In the genomic region with DNA sequence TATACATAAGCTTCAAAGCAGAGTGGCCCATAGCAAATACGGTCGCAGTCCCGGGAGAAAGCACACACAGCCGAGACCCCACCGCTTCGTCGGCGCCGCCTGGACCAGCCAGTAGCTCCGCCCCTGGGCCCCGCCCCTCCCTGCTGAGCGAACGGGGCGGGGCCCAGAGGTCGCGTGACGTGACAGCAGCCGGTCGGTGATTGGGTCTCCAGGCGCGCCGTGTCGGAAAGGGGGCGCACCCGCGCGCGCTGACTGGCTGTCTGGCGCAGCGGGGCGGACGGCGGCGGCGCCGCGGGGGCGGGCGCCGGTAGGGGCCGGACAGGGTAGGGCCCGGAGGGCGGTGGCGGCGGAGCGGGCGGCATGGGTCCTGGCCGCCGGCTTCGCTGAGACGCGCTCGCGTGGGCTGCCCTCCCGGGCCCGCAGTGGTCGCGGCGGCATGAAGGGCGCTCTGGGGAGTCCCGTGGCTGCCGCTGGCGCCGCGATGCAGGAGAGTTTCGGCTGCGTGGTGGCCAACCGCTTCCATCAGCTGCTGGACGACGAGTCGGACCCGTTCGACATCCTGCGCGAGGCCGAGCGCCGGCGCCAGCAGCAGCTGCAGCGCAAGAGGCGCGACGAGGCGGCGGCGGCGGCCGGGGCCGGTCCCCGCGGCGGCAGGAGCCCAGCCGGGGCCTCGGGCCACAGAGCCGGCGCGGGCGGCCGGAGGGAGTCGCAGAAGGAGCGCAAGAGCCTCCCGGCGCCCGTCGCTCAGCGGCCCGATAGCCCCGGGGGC, we compare ENCODE assay signal across 8 cellular contexts. TPM values are rescaled to one million over a fixed set of nuclear protein-coding genes. Genes with fewer than 3 reads are reported as not detected.
DNase-seq lines count a peak whose midpoint lies in the region; ATAC-seq, FAIRE-seq and TF ChIP-seq lines count a peak whose summit lies in the region.

A gene with protein sequence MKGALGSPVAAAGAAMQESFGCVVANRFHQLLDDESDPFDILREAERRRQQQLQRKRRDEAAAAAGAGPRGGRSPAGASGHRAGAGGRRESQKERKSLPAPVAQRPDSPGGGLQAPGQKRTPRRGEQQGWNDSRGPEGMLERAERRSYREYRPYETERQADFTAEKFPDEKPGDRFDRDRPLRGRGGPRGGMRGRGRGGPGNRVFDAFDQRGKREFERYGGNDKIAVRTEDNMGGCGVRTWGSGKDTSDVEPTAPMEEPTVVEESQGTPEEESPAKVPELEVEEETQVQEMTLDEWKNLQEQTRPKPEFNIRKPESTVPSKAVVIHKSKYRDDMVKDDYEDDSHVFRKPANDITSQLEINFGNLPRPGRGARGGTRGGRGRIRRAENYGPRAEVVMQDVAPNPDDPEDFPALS (plus strand): TSS at position 326 of the 769 bp plus-strand sequence. CDS start 111 bp downstream, at position 437.

- H3K27ac ChIP-seq in caudate nucleus (ENCODE audit: low read depth, low read length), result peak within 1 kb of the TSS; percentile 78
- peak within 1 kb of the TSS; percentile 40 for H3K27ac ChIP-seq in keratinocyte (ENCODE audit: control insufficient read depth, insufficient read depth, low read length)

- ATAC-seq in GM19023 (IDR thresholded peaks at IDR 0.05; ENCODE audit: unreplicated experiment) (peak; percentile 98), HG03196 (IDR thresholded peaks at IDR 0.05; ENCODE audit: unreplicated experiment) (peak; percentile 93)

- peak within 1 kb of the TSS; percentile 59 to 84 (median 82) for H3K4me3 ChIP-seq in keratinocyte (ENCODE audit: control insufficient read depth in 2 of 3, extremely low read depth in 1 of 3, insufficient read depth in 2 of 3, low read depth in 1 of 3, low read length in 3 of 3)

- no peaks in the 10 kb centered on the region for H3K9me1 ChIP-seq in keratinocyte (ENCODE audit: control insufficient read depth, extremely low read depth, insufficient read depth, low read length)

- dilution Hi-C loops in keratinocyte (cut with MboI; ENCODE audit: extremely low pct_ligation_motif_present, low sequenced_read_pairs), result no loop called here

- H2AFZ ChIP-seq in keratinocyte (ENCODE audit: control insufficient read depth, low read length), result peak within 1 kb of the TSS; percentile 91

- no peaks in the 10 kb centered on the region for H3K9me3 ChIP-seq in keratinocyte (ENCODE audit: control insufficient read depth, low read depth, low read length)

- no peaks in the 10 kb centered on the region for H3K36me3 ChIP-seq in keratinocyte (ENCODE audit: control insufficient read depth in 2 of 2, extremely low read depth in 1 of 2, insufficient read depth in 2 of 2, low read length in 2 of 2)

- peak within 1 kb of the TSS; percentile 94 for H3K4me2 ChIP-seq in keratinocyte (ENCODE audit: control insufficient read depth, extremely low read depth, insufficient read depth, low read depth, low read length)

- FAIRE-seq in keratinocyte (lab: Jason Lieb, UNC), result no peak

- no peaks in the 10 kb centered on the region for H4K20me1 ChIP-seq in keratinocyte (ENCODE audit: control insufficient read depth, extremely low read depth, insufficient read depth, low read length)

- peaks cover 15% of the 10 kb centered on the region for H3K79me2 ChIP-seq in keratinocyte (ENCODE audit: control insufficient read depth, insufficient read depth, low read length)

- peak; percentile 98 for DNase-seq in AG08396 (ENCODE audit: low spot score)
- peak; percentile 82 for DNase-seq in NCI-H226
- DNase-seq in activated CD4-positive, CD25-positive, alpha-beta regulatory T cell (lab: John Stamatoyannopoulos, UW), result peak; percentile 90 to 96 (median 93)
- peak; percentile 47 to 98 (median 94) for DNase-seq in caudate nucleus (lab: John Stamatoyannopoulos, UW)
- peak; percentile 35 for DNase-seq in keratinocyte (ENCODE audit: low read depth, low spot score)
- peak; percentile 89 to 96 (median 90) for DNase-seq in stimulated activated CD4-positive, alpha-beta T cell treated with anti-CD3 and anti-CD28 coated beads, Interleukin-12 subunit alpha, Interleukin-12 subunit beta, amount 100 ng/mL, for 48 hours (ENCODE audit: low read depth in 2 of 3, low spot score in 1 of 3)

- no peak for TF ChIP-seq CTCF in keratinocyte (optimal IDR thresholded peaks at IDR 0.05 in 1 of 3, IDR thresholded peaks at IDR 0.05 in 1 of 3, conservative IDR thresholded peaks at IDR 0.05 in 1 of 3; ENCODE audit: extremely low read depth in 1 of 3, insufficient read depth in 2 of 3, low read length in 3 of 3)

- peaks cover 10% of the 10 kb centered on the region for H3K4me1 ChIP-seq in keratinocyte (ENCODE audit: control insufficient read depth, extremely low read depth, insufficient read depth, low read length)

- H3K9ac ChIP-seq in keratinocyte (ENCODE audit: control insufficient read depth, extremely low read depth, insufficient read depth, low read length), result peak within 1 kb of the TSS; percentile 69

- no peaks in the 10 kb centered on the region for H3K27me3 ChIP-seq in keratinocyte (ENCODE audit: control insufficient read depth, extremely low read depth, insufficient read depth, low read length)

RNA-seq across cellular contexts. Expression of the gene that starts here (rescaled TPM):
- 4.5 to 7.7 TPM (median 6.8 TPM) in 3 replicates for polyA plus RNA-seq in keratinocyte
- polyA plus RNA-seq in keratinocyte (2011; ENCODE audit: low read depth), result 10.8 TPM
- 6.6 and 8.4 TPM in 2 replicates for polyA plus RNA-seq in keratinocyte (2011; cell fraction: cytosol; rRNA removed)
- 6.3 and 8.0 TPM in 2 replicates for polyA plus RNA-seq in keratinocyte (2011; cell fraction: nucleus; rRNA removed)
- polyA plus RNA-seq in keratinocyte (2012; ENCODE audit: low replicate concordance), result 8.4 and 9.3 TPM in 2 replicates
- 1.0 to 3.3 TPM (median 2.6 TPM) in 3 replicates for polyA minus RNA-seq in keratinocyte
- 4.6 TPM for polyA minus RNA-seq in keratinocyte (2011; cell fraction: cytosol; rRNA and poly(A)+ RNA removed)
- 1.4 and 1.9 TPM in 2 replicates for polyA minus RNA-seq in keratinocyte (2011; cell fraction: nucleus; rRNA and poly(A)+ RNA removed)

Comparison
In these comparisons a context has a peak if more than half of its experiments do, and no peak if none do; other contexts are left out.
1. Peak in every context shown above with its lines: DNase-seq, ATAC-seq, H3K4me3 ChIP-seq and H3K27ac ChIP-seq.
2. DNase-seq: peak in every context shown above with its lines; median percentile 98 in AG08396; 94 in caudate nucleus; 93 in activated CD4-positive, CD25-positive, alpha-beta regulatory T cell; 90 in stimulated activated CD4-positive, alpha-beta T cell treated with anti-CD3 and anti-CD28 coated beads, Interleukin-12 subunit alpha, Interleukin-12 subunit beta, amount 100 ng/mL, for 48 hours; 82 in NCI-H226; 35 in keratinocyte.